Comparison of ENCODE assay signal across 16 cellular contexts in genomic region chr11:71423181-71423790, GRCh38.
"Had no signal": no experiment of that assay in that cellular context is flagged by ENCODE, and none has a peak within 500 bp of the region (broad histone marks: within the 10 kb centered on the region; RNA-seq: fewer than 3 reads in every experiment).

No MANE protein-coding gene starts in this region.

- H3K27ac ChIP-seq: cardiac muscle cell, gastrocnemius medialis, heart left ventricle, lower lobe of right lung, neural progenitor cell, pancreas, thyroid gland had no signal

- H3K36me3 ChIP-seq: cardiac muscle cell, gastrocnemius medialis, heart left ventricle, lower lobe of right lung, neural progenitor cell, pancreas, thyroid gland had no signal

- H3K27me3 ChIP-seq: cardiac muscle cell, gastrocnemius medialis, neural progenitor cell, pancreas, thyroid gland had no signal

- H3K9me3 Mint-ChIP-seq: activated naive CD4-positive, alpha-beta T cell treated with anti-CD3 and anti-CD28 coated beads, Interleukin-2, amount 10 ng/mL, durations not matched to agents 7 days and 5 days; immature natural killer cell; neural progenitor cell; stimulated activated effector memory CD8-positive, alpha-beta T cell treated with anti-CD3 and anti-CD28 coated beads, Interleukin-12 subunit alpha, Interleukin-12 subunit beta, amount 100 ng/mL, for 72 hours had no signal

- H3K27ac Mint-ChIP-seq: activated naive CD4-positive, alpha-beta T cell treated with anti-CD3 and anti-CD28 coated beads, Interleukin-2, amount 10 ng/mL, durations not matched to agents 7 days and 5 days; immature natural killer cell; neural progenitor cell; stimulated activated effector memory CD8-positive, alpha-beta T cell treated with anti-CD3 and anti-CD28 coated beads, Interleukin-12 subunit alpha, Interleukin-12 subunit beta, amount 100 ng/mL, for 72 hours had no signal

- H3K9me3 ChIP-seq: gastrocnemius medialis, lower lobe of right lung, pancreas, thyroid gland had no signal

- H3K4me1 Mint-ChIP-seq: activated naive CD4-positive, alpha-beta T cell treated with anti-CD3 and anti-CD28 coated beads, Interleukin-2, amount 10 ng/mL, durations not matched to agents 7 days and 5 days; immature natural killer cell; neural progenitor cell had no signal

- H2AFZ ChIP-seq: neural progenitor cell had no signal

- H3K4me3 ChIP-seq: cardiac muscle cell, gastrocnemius medialis, heart left ventricle, lower lobe of right lung, neural progenitor cell, pancreas, thyroid gland had no signal

- DNase-seq: activated CD4-positive, alpha-beta T cell treated with anti-CD3 and anti-CD28 coated beads, Interleukin-2, amount 50 U/mL, for 4 hours; activated naive CD4-positive, alpha-beta T cell treated with anti-CD3 and anti-CD28 coated beads, Interleukin-2, amount 10 ng/mL, durations not matched to agents 7 days and 5 days; erythroblast; gastrocnemius medialis; heart left ventricle; immature natural killer cell; left cardiac atrium; lower lobe of right lung; pancreas; stimulated activated CD4-positive, alpha-beta T cell treated with anti-CD3 and anti-CD28 coated beads, Interleukin-12 subunit alpha, Interleukin-12 subunit beta, amount 100 ng/mL, for 4 hours; stimulated activated CD4-positive, alpha-beta T cell treated with anti-CD3 and anti-CD28 coated beads, Interleukin-2, amount 100 ng/mL, for 24 hours; T-helper 9 cell had no signal

- H3K4me2 ChIP-seq: neural progenitor cell had no signal

- H3K36me3 Mint-ChIP-seq: activated naive CD4-positive, alpha-beta T cell treated with anti-CD3 and anti-CD28 coated beads, Interleukin-2, amount 10 ng/mL, durations not matched to agents 7 days and 5 days; immature natural killer cell; neural progenitor cell; stimulated activated effector memory CD8-positive, alpha-beta T cell treated with anti-CD3 and anti-CD28 coated beads, Interleukin-12 subunit alpha, Interleukin-12 subunit beta, amount 100 ng/mL, for 72 hours had no signal

- H3K4me3 Mint-ChIP-seq: activated naive CD4-positive, alpha-beta T cell treated with anti-CD3 and anti-CD28 coated beads, Interleukin-2, amount 10 ng/mL, durations not matched to agents 7 days and 5 days; immature natural killer cell; neural progenitor cell; stimulated activated effector memory CD8-positive, alpha-beta T cell treated with anti-CD3 and anti-CD28 coated beads, Interleukin-12 subunit alpha, Interleukin-12 subunit beta, amount 100 ng/mL, for 72 hours had no signal

- ATAC-seq: gastrocnemius medialis; heart left ventricle; left cardiac atrium; lower lobe of right lung; pancreas; stimulated activated effector memory CD8-positive, alpha-beta T cell treated with anti-CD3 and anti-CD28 coated beads, Interleukin-12 subunit alpha, Interleukin-12 subunit beta, amount 100 ng/mL, for 72 hours had no signal

- H3K4me1 ChIP-seq: gastrocnemius medialis, lower lobe of right lung, neural progenitor cell, pancreas had no signal

- H3K9ac ChIP-seq: neural progenitor cell had no signal
